Comparison of ENCODE assay signal across 8 cellular contexts in the genomic region with DNA sequence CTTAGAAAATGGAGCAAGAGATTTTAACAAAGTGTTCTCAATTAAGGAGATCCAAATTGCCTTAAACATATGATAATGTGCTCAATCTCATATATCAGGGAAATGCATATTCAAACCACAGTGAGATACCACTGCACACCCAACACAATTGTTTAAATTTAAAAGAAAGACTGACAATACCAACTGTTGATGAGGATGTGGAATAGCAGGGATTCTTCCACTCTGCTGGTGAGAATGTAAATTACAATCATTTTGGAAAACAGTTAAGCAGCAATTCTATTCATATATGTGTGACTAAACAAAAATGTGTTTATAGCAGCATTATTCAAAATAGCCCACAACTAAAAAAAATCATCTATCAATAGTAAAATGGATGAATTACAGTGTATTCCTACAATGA.
A peak's percentile ranks its signal among the peaks of the same experiment; 100 is the strongest.
DNase-seq lines count a peak whose midpoint lies in the region; ATAC-seq and TF ChIP-seq lines count a peak whose summit lies in the region.

No MANE protein-coding gene starts in this region.

- no peaks in the 10 kb centered on the region for H3F3A ChIP-seq in neural cell (ENCODE audit: insufficient read depth, low read length, poor library complexity, severe bottlenecking)

- H3K9me3 ChIP-seq in neural cell (ENCODE audit: low read length), result no peaks in the 10 kb centered on the region
- no peaks in the 10 kb centered on the region for H3K9me3 ChIP-seq in Karpas-422 (ENCODE audit: low read length)

- H3K27ac ChIP-seq in neural cell (ENCODE audit: low read length), result no peak overlapping the region
- no peak overlapping the region for H3K27ac ChIP-seq in Karpas-422 (ENCODE audit: low read length)

- H3K79me2 ChIP-seq in neural cell (replicated peaks; ENCODE audit: insufficient read depth, low read length), result no peaks in the 10 kb centered on the region
- no peaks in the 10 kb centered on the region for H3K79me2 ChIP-seq in Karpas-422 (ENCODE audit: low read length)

- no peaks in the 10 kb centered on the region for H3K27me3 ChIP-seq in neural cell (ENCODE audit: insufficient read depth, low read depth, low read length)
- no peaks in the 10 kb centered on the region for H3K27me3 ChIP-seq in Karpas-422 (ENCODE audit: low read length)

- H3K36me3 ChIP-seq in neural cell (ENCODE audit: insufficient read depth, low read length), result peaks cover 14% of the 10 kb centered on the region
- no peaks in the 10 kb centered on the region for H3K36me3 ChIP-seq in Karpas-422 (ENCODE audit: insufficient read depth, low read length)

- H3K9ac ChIP-seq in neural cell (ENCODE audit: low read length) (no peak overlapping the region), Karpas-422 (ENCODE audit: low read length) (no peak overlapping the region)

- TF ChIP-seq EP300 in neural cell (conservative IDR thresholded peaks at IDR 0.05; ENCODE audit: poor library complexity, severe bottlenecking), result no peak

- TF ChIP-seq CTCF in choroid plexus epithelial cell (conservative IDR thresholded peaks at IDR 0.05; ENCODE audit: low read depth, low read length), result peak; percentile 54
- TF ChIP-seq CTCF in neural cell (IDR thresholded peaks at IDR 0.05; ENCODE audit: poor library complexity, severe bottlenecking), result peak; percentile 15

- peak; percentile 46 for DNase-seq in EH (ENCODE audit: low read depth)
- DNase-seq in NAMALWA (ENCODE audit: low spot score), result peak; percentile 17
- DNase-seq in choroid plexus epithelial cell (ENCODE audit: low read depth), result peak; percentile 51
- no peak for DNase-seq in middle frontal gyrus (ENCODE audit: extremely low spot score, low spot score)
- no peak for DNase-seq in Karpas-422
- DNase-seq in activated effector memory CD4-positive, alpha-beta T cell treated with anti-CD3 and anti-CD28 coated beads, Interleukin-2, amount 50 U/mL, for 16 hours, result no peak

- H4K20me1 ChIP-seq in neural cell (ENCODE audit: insufficient read depth), result no peaks in the 10 kb centered on the region
- no peaks in the 10 kb centered on the region for H4K20me1 ChIP-seq in Karpas-422 (ENCODE audit: insufficient read depth, low read depth, low read length)

- H2AFZ ChIP-seq in neural cell (ENCODE audit: low read depth, low read length), result no peak overlapping the region
- H2AFZ ChIP-seq in Karpas-422 (ENCODE audit: low read length), result no peak overlapping the region

- H3K9me2 ChIP-seq in neural cell (ENCODE audit: insufficient read depth, low read length), result no peaks in the 10 kb centered on the region
- H3K9me2 ChIP-seq in Karpas-422 (replicated peaks; ENCODE audit: insufficient read depth, low read length), result no peaks in the 10 kb centered on the region

- H3K4me3 ChIP-seq in choroid plexus epithelial cell (ENCODE audit: low read depth, low read length) (no peak overlapping the region), neural cell (ENCODE audit: low read length) (no peak overlapping the region), Karpas-422 (ENCODE audit: low read length) (no peak overlapping the region)

- H3K4me1 ChIP-seq in Karpas-422 (ENCODE audit: low read length), result no peaks in the 10 kb centered on the region

- H3K4me2 ChIP-seq in neural cell (ENCODE audit: low read length), result no peak overlapping the region
- no peak overlapping the region for H3K4me2 ChIP-seq in Karpas-422 (ENCODE audit: low read depth, low read length, poor library complexity, severe bottlenecking)

- TF ChIP-seq RAD21 in neural cell (conservative IDR thresholded peaks at IDR 0.05), result no peak

- no peak for ATAC-seq in HG02763 (IDR thresholded peaks at IDR 0.05; ENCODE audit: unreplicated experiment)

TF ChIP-seq in neural cell, 6 proteins besides CTCF, POLR2A, EP300 and RAD21:
- no peak for TF ChIP-seq EZH2 (IDR thresholded peaks at IDR 0.05; ENCODE audit: borderline replicate concordance, insufficient read depth, low read length, poor library complexity, severe bottlenecking)
- no peak for TF ChIP-seq POLR2AphosphoS5 (IDR thresholded peaks at IDR 0.05)
- TF ChIP-seq SMC3 (conservative IDR thresholded peaks at IDR 0.05; ENCODE audit: poor library complexity), result no peak
- TF ChIP-seq TAF1 (IDR thresholded peaks at IDR 0.05; ENCODE audit: low read depth), result no peak
- TF ChIP-seq MXI1 (conservative IDR thresholded peaks at IDR 0.05; ENCODE audit: poor library complexity, severe bottlenecking), result no peak
- TF ChIP-seq, protein P1, sequence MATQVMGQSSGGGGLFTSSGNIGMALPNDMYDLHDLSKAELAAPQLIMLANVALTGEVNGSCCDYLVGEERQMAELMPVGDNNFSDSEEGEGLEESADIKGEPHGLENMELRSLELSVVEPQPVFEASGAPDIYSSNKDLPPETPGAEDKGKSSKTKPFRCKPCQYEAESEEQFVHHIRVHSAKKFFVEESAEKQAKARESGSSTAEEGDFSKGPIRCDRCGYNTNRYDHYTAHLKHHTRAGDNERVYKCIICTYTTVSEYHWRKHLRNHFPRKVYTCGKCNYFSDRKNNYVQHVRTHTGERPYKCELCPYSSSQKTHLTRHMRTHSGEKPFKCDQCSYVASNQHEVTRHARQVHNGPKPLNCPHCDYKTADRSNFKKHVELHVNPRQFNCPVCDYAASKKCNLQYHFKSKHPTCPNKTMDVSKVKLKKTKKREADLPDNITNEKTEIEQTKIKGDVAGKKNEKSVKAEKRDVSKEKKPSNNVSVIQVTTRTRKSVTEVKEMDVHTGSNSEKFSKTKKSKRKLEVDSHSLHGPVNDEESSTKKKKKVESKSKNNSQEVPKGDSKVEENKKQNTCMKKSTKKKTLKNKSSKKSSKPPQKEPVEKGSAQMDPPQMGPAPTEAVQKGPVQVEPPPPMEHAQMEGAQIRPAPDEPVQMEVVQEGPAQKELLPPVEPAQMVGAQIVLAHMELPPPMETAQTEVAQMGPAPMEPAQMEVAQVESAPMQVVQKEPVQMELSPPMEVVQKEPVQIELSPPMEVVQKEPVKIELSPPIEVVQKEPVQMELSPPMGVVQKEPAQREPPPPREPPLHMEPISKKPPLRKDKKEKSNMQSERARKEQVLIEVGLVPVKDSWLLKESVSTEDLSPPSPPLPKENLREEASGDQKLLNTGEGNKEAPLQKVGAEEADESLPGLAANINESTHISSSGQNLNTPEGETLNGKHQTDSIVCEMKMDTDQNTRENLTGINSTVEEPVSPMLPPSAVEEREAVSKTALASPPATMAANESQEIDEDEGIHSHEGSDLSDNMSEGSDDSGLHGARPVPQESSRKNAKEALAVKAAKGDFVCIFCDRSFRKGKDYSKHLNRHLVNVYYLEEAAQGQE (IDR thresholded peaks at IDR 0.05; ENCODE audit: borderline replicate concordance), result no peak

Comparison
In these comparisons a context has a peak if more than half of its experiments do, and no peak if none do; other contexts are left out.
1. DNase-seq: peak in EH (single experiment), NAMALWA (single experiment) and choroid plexus epithelial cell (single experiment); none in middle frontal gyrus (single experiment), Karpas-422 (single experiment) and activated effector memory CD4-positive, alpha-beta T cell treated with anti-CD3 and anti-CD28 coated beads, Interleukin-2, amount 50 U/mL, for 16 hours (single experiment).